Comparison of ENCODE assay signal across 8 cellular contexts in genomic region chr17:82767041-82767754, GRCh38. TPM values are rescaled to one million over a fixed set of nuclear protein-coding genes. Genes with fewer than 3 reads are reported as not detected.
DNase-seq lines count a peak whose midpoint lies in the region; ATAC-seq and TF ChIP-seq lines count a peak whose summit lies in the region.

No MANE protein-coding gene starts in this region.

- ATAC-seq in Panc1 (peak; percentile 65; the same call in 1 of the 2 replicates), HG02678 (IDR thresholded peaks at IDR 0.05; ENCODE audit: unreplicated experiment) (no peak)

- intact Hi-C loops in Panc1 (cut with micrococcal nuclease; ENCODE audit: unreplicated experiment), result no loop called here

- peak in 4 of 6 experiments; percentile 10 to 20 (median 18) for DNase-seq in stimulated activated naive CD4-positive, alpha-beta T cell (lab: John Stamatoyannopoulos, UW)
- DNase-seq in stimulated activated naive CD4-positive, alpha-beta T cell treated with Interleukin-2 at 50 U/mL for 16 hours (lab: John Stamatoyannopoulos, UW), result no peak
- no peak for DNase-seq in Panc1 (ENCODE audit: low read depth, low spot score)
- peak; percentile 17 for DNase-seq in central memory CD4-positive, alpha-beta T cell
- peak; percentile 85 for DNase-seq in superior temporal gyrus (ENCODE audit: extremely low spot score)
- no peak for DNase-seq in NCI-H1105 treated with DMSO at 0.1 percent for 48 hours (lab: John Stamatoyannopoulos, UW)

- H3K36me3 ChIP-seq in Panc1 (ENCODE audit: control insufficient read depth, insufficient read depth, low read length) (peaks cover 29% of the 10 kb centered on the region), liver (ENCODE audit: control insufficient read depth in 4 of 4, insufficient read depth in 3 of 4, low read depth in 1 of 4, low read length in 3 of 4) (peaks cover 0 to 18% (median 5%) of the 10 kb centered on the region in 4 donors)

- TF ChIP-seq CTCF in Panc1 (IDR thresholded peaks at IDR 0.05) (peak; percentile 87), liver (IDR thresholded peaks at IDR 0.05; ENCODE audit: low read depth, low read length, missing input control) (peak; percentile 73)

- H3K4me3 ChIP-seq in Panc1 (ENCODE audit: low read depth in 2 of 2, low read length in 2 of 2) (no peak overlapping the region), liver (ENCODE audit: low read depth in 1 of 3, low read length in 3 of 3) (no peak overlapping the region)

- no peaks in the 10 kb centered on the region for H3K9me3 ChIP-seq in Panc1 (ENCODE audit: control insufficient read depth, insufficient read depth, low read depth, low read length)
- H3K9me3 ChIP-seq in liver (ENCODE audit: control insufficient read depth in 4 of 4, low read length in 3 of 4), result no peaks in the 10 kb centered on the region

- H3K4me1 ChIP-seq in Panc1 (ENCODE audit: control insufficient read depth, insufficient read depth, low read length), result no peaks in the 10 kb centered on the region
- peaks cover 3 to 9% (median 3%) of the 10 kb centered on the region in 4 donors for H3K4me1 ChIP-seq in liver (ENCODE audit: control insufficient read depth in 4 of 4, insufficient read depth in 4 of 4, low read length in 3 of 4)

- H3K27me3 ChIP-seq in Panc1 (ENCODE audit: control insufficient read depth, insufficient read depth, low read length) (no peaks in the 10 kb centered on the region), liver (ENCODE audit: control insufficient read depth in 4 of 4, insufficient read depth in 4 of 4, low read length in 3 of 4) (no peaks in the 10 kb centered on the region)

- peak; percentile 93 for TF ChIP-seq RAD21 in liver (IDR thresholded peaks at IDR 0.05)

- 62% methylated on average over 24 of the region's 24 CpGs for WGBS in liver

- CTCF ChIA-PET in Panc1 (lab: Charles Lee), result interaction anchor here (1.1 kb wide), 1 partner anchor 13 kb away, joined by 7 read pairs; no protein-coding TSS in a partner anchor

- H3K9ac ChIP-seq in liver (ENCODE audit: low read depth in 1 of 2, low read length in 2 of 2), result no peak overlapping the region

- POLR2A ChIA-PET in Panc1 (lab: Charles Lee), result interaction anchor here (0.6 kb wide), 1 partner anchor 42 kb away, joined by 3 read pairs; no protein-coding TSS in a partner anchor

- in situ Hi-C loops in Panc1 (cut with HindIII; ENCODE audit: low pct_unique_long_range_greater_than_20kb, low sequenced_read_pairs), result no loop called here

- H3K27ac ChIP-seq in Panc1 (ENCODE audit: low read length), result no peak overlapping the region
- no peak overlapping the region for H3K27ac ChIP-seq in liver (ENCODE audit: low read depth in 1 of 2, low read length in 2 of 2)

- BruUV-seq in Panc1 (replicated peaks; lab: Mats Ljungman, UMichigan), result no TSS peak

TF ChIP-seq in liver, 16 proteins besides CTCF, POLR2A, EP300 and RAD21:
- TF ChIP-seq FOXA1 (IDR thresholded peaks at IDR 0.05), result no peak
- no peak for TF ChIP-seq RXRA (IDR thresholded peaks at IDR 0.05)
- TF ChIP-seq EGR1 (IDR thresholded peaks at IDR 0.05; ENCODE audit: low read depth in 2 of 2), result no peak
- no peak for TF ChIP-seq ZBTB33 (IDR thresholded peaks at IDR 0.05)
- no peak for TF ChIP-seq YY1 (IDR thresholded peaks at IDR 0.05)
- no peak for TF ChIP-seq ATF3 (IDR thresholded peaks at IDR 0.05)
- no peak for TF ChIP-seq REST (IDR thresholded peaks at IDR 0.05)
- no peak for TF ChIP-seq MAX (IDR thresholded peaks at IDR 0.05)
- no peak for TF ChIP-seq GABPA (IDR thresholded peaks at IDR 0.05 in 1 of 2, conservative IDR thresholded peaks at IDR 0.05 in 1 of 2)
- TF ChIP-seq JUND (IDR thresholded peaks at IDR 0.05), result no peak
- TF ChIP-seq SP1 (IDR thresholded peaks at IDR 0.05), result no peak
- no peak for TF ChIP-seq TAF1 (conservative IDR thresholded peaks at IDR 0.05)
- no peak for TF ChIP-seq HNF4G (IDR thresholded peaks at IDR 0.05)
- no peak for TF ChIP-seq NR2F2 (IDR thresholded peaks at IDR 0.05)
- no peak for TF ChIP-seq HNF4A (conservative IDR thresholded peaks at IDR 0.05)
- TF ChIP-seq FOXA2 (IDR thresholded peaks at IDR 0.05), result no peak
TF ChIP-seq in liver: peak in this region for 0.

RNA-seq across cellular contexts. Expression of gene TBCD, which starts 15.3 kb away (rescaled TPM):
- total RNA-seq in Panc1 (2021; ENCODE audit: unreplicated experiment) (186 TPM), liver (10 to 100 TPM; 29.8 to 34.6 TPM)
- polyA plus RNA-seq in Panc1 (2012; ENCODE audit: insufficient read length), result 203 TPM
- polyA plus RNA-seq in liver, result 10 to 100 TPM; 31.5 to 42.2 TPM

RNA-seq across cellular contexts. Expression of gene FN3K, which starts 31.8 kb away (rescaled TPM):
- total RNA-seq in Panc1 (2021; ENCODE audit: unreplicated experiment), result 34.8 TPM
- 56.1 TPM for polyA plus RNA-seq in Panc1 (2012; ENCODE audit: insufficient read length)
- 10 to 100 TPM; 18.4 to 21.5 TPM for total RNA-seq in liver
- 10 to 100 TPM; 24.4 to 28.7 TPM for polyA plus RNA-seq in liver

RNA-seq across cellular contexts. Expression of gene FN3KRP, which starts 50.7 kb away (rescaled TPM):
- total RNA-seq in Panc1 (2021; ENCODE audit: unreplicated experiment) (41.0 TPM), liver (10 to 100 TPM; 10.1 to 15.5 TPM)
- 52.8 TPM for polyA plus RNA-seq in Panc1 (2012; ENCODE audit: insufficient read length)
- polyA plus RNA-seq in liver, result 10 to 100 TPM; 10.9 to 11.2 TPM

Comparison
In these comparisons a context has a peak if more than half of its experiments do, and no peak if none do; other contexts are left out.
1. DNase-seq: peak in stimulated activated naive CD4-positive, alpha-beta T cell (4 of 6), central memory CD4-positive, alpha-beta T cell (single experiment) and superior temporal gyrus (single experiment); none in stimulated activated naive CD4-positive, alpha-beta T cell treated with Interleukin-2 at 50 U/mL for 16 hours (single experiment), Panc1 (single experiment) and NCI-H1105 treated with DMSO at 0.1 percent for 48 hours (single experiment).